20 cellular contexts compared by ENCODE assay signal in the genomic region with DNA sequence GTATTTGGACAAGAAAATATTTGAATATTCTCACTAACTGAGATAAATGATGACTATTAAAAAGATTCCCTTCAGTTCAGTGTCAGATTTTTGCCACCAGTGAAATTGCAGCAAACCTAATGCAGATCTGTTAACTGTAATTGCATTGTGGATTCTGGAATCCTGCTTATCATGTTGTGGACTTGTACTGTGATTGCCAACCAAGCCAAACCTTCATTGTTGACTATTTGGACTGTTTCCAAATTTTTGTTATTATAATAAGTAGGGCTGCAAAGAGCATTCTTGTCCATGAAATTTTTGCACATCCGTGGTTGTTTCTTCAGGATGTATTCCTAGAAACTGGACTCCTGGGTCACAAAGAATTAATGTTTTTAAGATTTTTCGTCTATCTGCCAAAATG.
"Had no signal": no experiment of that assay in that cellular context is flagged by ENCODE, and none has a peak within 500 bp of the region (broad histone marks: within the 10 kb centered on the region; RNA-seq: fewer than 3 reads in every experiment).

No MANE protein-coding gene starts in this region.

- FAIRE-seq: colon had no signal

- H3K4me3 ChIP-seq: breast epithelium, heart right ventricle, mucosa of descending colon, right lobe of liver, skin epidermis, upper lobe of left lung had no signal

- H3K9me3 ChIP-seq: breast epithelium, mucosa of descending colon, right lobe of liver, upper lobe of left lung had no signal

- H3K36me3 ChIP-seq: breast epithelium, heart right ventricle, right lobe of liver, upper lobe of left lung had no signal

- DNase-seq: activated CD4-positive, alpha-beta T cell treated with anti-CD3 and anti-CD28 coated beads for 1 hour; activated CD4-positive, alpha-beta T cell treated with anti-CD3 and anti-CD28 coated beads, Interleukin-2, amount 50 U/mL, for 1 hour; activated T-cell treated with anti-CD3 and anti-CD28 coated beads, Interleukin-2, amount 50 U/mL, for 1 hour; foreskin fibroblast; heart right ventricle; islet precursor cell; left cardiac atrium; mesenchymal stem cell; mucosa of descending colon; occipital lobe; right lobe of liver; stimulated activated CD4-positive, alpha-beta T cell treated with anti-CD3 and anti-CD28 coated beads, Interleukin-15, amount 100 ng/mL, for 24 hours; stimulated activated CD8-positive, alpha-beta memory T cell treated with anti-CD3 and anti-CD28 coated beads, Interleukin-4, amount 100 ng/mL, for 48 hours; stimulated activated naive CD4-positive, alpha-beta T cell; T-cell; upper lobe of left lung had no signal

- H3K27ac ChIP-seq: breast epithelium, epithelial cell of prostate, heart right ventricle, right lobe of liver, skin epidermis, upper lobe of left lung had no signal

- ATAC-seq: left cardiac atrium, mucosa of descending colon, right lobe of liver, T-cell had no signal

- H3K27me3 ChIP-seq: breast epithelium, heart right ventricle, right lobe of liver, upper lobe of left lung had no signal

- H3K4me1 ChIP-seq: breast epithelium, right lobe of liver had no signal
